Comparison of ENCODE assay signal across 26 cellular contexts in genomic region chr6:155056756-155057155, GRCh38.
"Had no signal": no experiment of that assay in that cellular context is flagged by ENCODE, and none has a peak within 500 bp of the region (broad histone marks: within the 10 kb centered on the region; RNA-seq: fewer than 3 reads in every experiment).

No MANE protein-coding gene starts in this region.

- H3K27ac ChIP-seq: stomach, suprapubic skin, testis, thoracic aorta, thyroid gland, tibial artery, tibial nerve, transverse colon, upper lobe of left lung, upper lobe of right lung, uterus, vagina had no signal

- FAIRE-seq: urothelium cell line had no signal

- DNase-seq: stimulated activated CD4-positive, alpha-beta T cell treated with anti-CD3 and anti-CD28 coated beads, Interleukin-2, amount 100 ng/mL, for 48 hours; stimulated activated CD4-positive, alpha-beta T cell treated with anti-CD3 and anti-CD28 coated beads, Interleukin-4, amount 100 ng/mL, for 24 hours; stimulated activated CD4-positive, alpha-beta T cell treated with anti-CD3 and anti-CD28 coated beads, Interleukin-4, amount 100 ng/mL, for 4 hours; stimulated activated CD8-positive, alpha-beta memory T cell treated with anti-CD3 and anti-CD28 coated beads, Interleukin-4, amount 100 ng/mL, for 48 hours; stimulated activated naive B cell treated with anti-CD40 and anti-IgM and Interleukin-4, amounts not matched to agents 10 μg/mL and 1 μg/mL and 100 μg/mL, for 72 hours; stimulated activated naive CD4-positive, alpha-beta T cell; stimulated activated naive CD4-positive, alpha-beta T cell treated with Interleukin-2 at 50 U/mL for 16 hours; stimulated activated naive CD8-positive, alpha-beta T cell treated with anti-CD3 and anti-CD28 coated beads, Interleukin-15, amount 100 ng/mL, for 72 hours; stimulated activated naive CD8-positive, alpha-beta T cell treated with anti-CD3 and anti-CD28 coated beads, Interleukin-15, Interleukin-2, amounts not matched to agents 100 U/mL and 50 U/mL, for 24 hours; stomach; substantia nigra; testis; thyroid gland; tibial artery; transverse colon; trophoblast cell; upper lobe of left lung; upper lobe of right lung; uterus had no signal

- H3K4me1 ChIP-seq: stomach, suprapubic skin, testis, tibial artery, tibial nerve, transverse colon, upper lobe of left lung, upper lobe of right lung, uterus, vagina had no signal

- H3K9me3 ChIP-seq: stomach, suprapubic skin, testis, thoracic aorta, thyroid gland, tibial artery, transverse colon, upper lobe of left lung, upper lobe of right lung, uterus, vagina had no signal

- H3K36me3 ChIP-seq: stomach, suprapubic skin, thoracic aorta, thyroid gland, tibial artery, tibial nerve, transverse colon, upper lobe of left lung, upper lobe of right lung, uterus, vagina had no signal

- H3K27me3 ChIP-seq: stomach, suprapubic skin, testis, thyroid gland, tibial artery, tibial nerve, transverse colon, upper lobe of left lung, upper lobe of right lung, uterus, vagina had no signal

- ATAC-seq: stimulated activated effector memory CD8-positive, alpha-beta T cell treated with anti-CD3 and anti-CD28 coated beads, Interleukin-12 subunit alpha, Interleukin-12 subunit beta, amount 100 ng/mL, for 72 hours; stimulated activated memory B cell treated with anti-CD40 and anti-IgM and Interleukin-4, amounts not matched to agents 10 μg/mL and 1 μg/mL and 100 μg/mL, for 72 hours; stimulated activated naive B cell treated with anti-CD40 and anti-IgM and Interleukin-4, amounts not matched to agents 10 μg/mL and 1 μg/mL and 100 μg/mL, for 72 hours; stimulated activated naive CD8-positive, alpha-beta T cell treated with anti-CD3 and anti-CD28 coated beads, Interleukin-15, amount 100 ng/mL, for 72 hours; stimulated activated naive CD8-positive, alpha-beta T cell treated with anti-CD3 and anti-CD28 coated beads, Interleukin-15, Interleukin-2, amounts not matched to agents 100 U/mL and 50 U/mL, for 24 hours; upper lobe of right lung had no signal

- H3K4me3 ChIP-seq: stomach, suprapubic skin, testis, thoracic aorta, thyroid gland, tibial artery, tibial nerve, transverse colon, upper lobe of left lung, upper lobe of right lung, uterus, vagina had no signal
